15 cellular contexts compared by ENCODE assay signal in genomic region chr2:111678161-111678560, GRCh38.
"Had no signal": no experiment of that assay in that cellular context is flagged by ENCODE, and none has a peak within 500 bp of the region (broad histone marks: within the 10 kb centered on the region; RNA-seq: fewer than 3 reads in every experiment).

No MANE protein-coding gene starts in this region.

- H3K27me3 ChIP-seq: gastroesophageal sphincter, stomach, uterus had no signal

- H3K27ac ChIP-seq: coronary artery, gastroesophageal sphincter, skin epidermis, stomach, uterus, WERI-Rb-1 had no signal

- H3K9me3 ChIP-seq: gastroesophageal sphincter, stomach, uterus had no signal

- H3K4me1 ChIP-seq: stomach, uterus had no signal

- H3K4me3 Mint-ChIP-seq: activated CD8-positive, alpha-beta T cell treated with anti-CD3 and anti-CD28 coated beads for 36 hours; activated naive CD8-positive, alpha-beta T cell treated with anti-CD3 and anti-CD28 coated beads, Interleukin-2, amount 50 U/mL, for 24 hours; activated T-helper 1 cell treated with anti-CD3 and anti-CD28 coated beads, Interleukin-12 subunit alpha, Interleukin-12 subunit beta, Interleukin-2, Interleukin-4 antibody, amounts not matched to agents 30 ng/mL and 10 ng/mL and 1 ng/mL, durations not matched to agents 14 hours and 24 hours and 36 hours had no signal

- H3K9me3 Mint-ChIP-seq: activated CD8-positive, alpha-beta T cell treated with anti-CD3 and anti-CD28 coated beads for 36 hours; activated naive CD8-positive, alpha-beta T cell treated with anti-CD3 and anti-CD28 coated beads, Interleukin-2, amount 50 U/mL, for 24 hours; activated T-helper 1 cell treated with anti-CD3 and anti-CD28 coated beads, Interleukin-12 subunit alpha, Interleukin-12 subunit beta, Interleukin-2, Interleukin-4 antibody, amounts not matched to agents 30 ng/mL and 10 ng/mL and 1 ng/mL, durations not matched to agents 14 hours and 24 hours and 36 hours had no signal

- H3K4me3 ChIP-seq: coronary artery, gastroesophageal sphincter, skin epidermis, stomach, uterus had no signal

- H3K36me3 ChIP-seq: gastroesophageal sphincter, stomach, uterus, WERI-Rb-1 had no signal

- H3K27ac Mint-ChIP-seq: activated CD8-positive, alpha-beta T cell treated with anti-CD3 and anti-CD28 coated beads for 36 hours; activated naive CD8-positive, alpha-beta T cell treated with anti-CD3 and anti-CD28 coated beads, Interleukin-2, amount 50 U/mL, for 24 hours; activated T-helper 1 cell treated with anti-CD3 and anti-CD28 coated beads, Interleukin-12 subunit alpha, Interleukin-12 subunit beta, Interleukin-2, Interleukin-4 antibody, amounts not matched to agents 30 ng/mL and 10 ng/mL and 1 ng/mL, durations not matched to agents 14 hours and 24 hours and 36 hours had no signal

- DNase-seq: activated CD4-positive, alpha-beta T cell treated with anti-CD3 and anti-CD28 coated beads for 4 hours; activated CD8-positive, alpha-beta memory T cell treated with anti-CD3 and anti-CD28 coated beads, Interleukin-2, amount 50 U/mL, for 48 hours; activated CD8-positive, alpha-beta T cell treated with anti-CD3 and anti-CD28 coated beads for 36 hours; activated naive CD4-positive, alpha-beta T cell treated with Interleukin-2 at 50 U/mL for 16 hours; activated naive CD8-positive, alpha-beta T cell treated with anti-CD3 and anti-CD28 coated beads, Interleukin-2, amount 50 U/mL, for 24 hours; effector CD8-positive, alpha-beta T cell; left ventricle myocardium superior; stimulated activated CD4-positive, alpha-beta T cell treated with anti-CD3 and anti-CD28 coated beads, Interleukin-4, amount 100 ng/mL, for 4 hours; stomach; uterus; WERI-Rb-1 had no signal
